14 cellular contexts compared by ENCODE assay signal in genomic region chr7:134128829-134129228, GRCh38.
"Had no signal": no experiment of that assay in that cellular context is flagged by ENCODE, and none has a peak within 500 bp of the region (broad histone marks: within the 10 kb centered on the region; RNA-seq: fewer than 3 reads in every experiment).

No MANE protein-coding gene starts in this region.

- H3K4me1 ChIP-seq: prostate gland had no signal

- H3K9me3 ChIP-seq: left lung, prostate gland, right lobe of liver, upper lobe of right lung had no signal

- DNase-seq: activated CD4-positive, alpha-beta T cell treated with anti-CD3 and anti-CD28 coated beads for 48 hours; activated effector memory CD4-positive, alpha-beta T cell treated with anti-CD3 and anti-CD28 coated beads, Interleukin-2, amount 50 U/mL, for 16 hours; dermis blood vessel endothelial cell; endodermal cell; erythroblast; left lung; mesenchymal stem cell; occipital lobe; right lobe of liver; stimulated activated naive CD4-positive, alpha-beta T cell; upper lobe of right lung; WERI-Rb-1 had no signal

- H3K36me3 Mint-ChIP-seq: activated naive CD4-positive, alpha-beta T cell treated with anti-CD3 and anti-CD28 coated beads, Interleukin-2, amount 50 U/mL, for 72 hours had no signal

- H3K27ac Mint-ChIP-seq: activated naive CD4-positive, alpha-beta T cell treated with anti-CD3 and anti-CD28 coated beads, Interleukin-2, amount 50 U/mL, for 72 hours had no signal

- H3K9me3 Mint-ChIP-seq: activated naive CD4-positive, alpha-beta T cell treated with anti-CD3 and anti-CD28 coated beads, Interleukin-2, amount 50 U/mL, for 72 hours; endodermal cell had no signal

- H3K4me3 ChIP-seq: left lung, prostate gland, right lobe of liver, upper lobe of right lung had no signal

- H3K27ac ChIP-seq: prostate gland, right lobe of liver, upper lobe of right lung, WERI-Rb-1 had no signal

- H3K36me3 ChIP-seq: left lung, prostate gland, right lobe of liver, upper lobe of right lung, WERI-Rb-1 had no signal

- ATAC-seq: activated naive CD4-positive, alpha-beta T cell treated with anti-CD3 and anti-CD28 coated beads, Interleukin-2, amount 50 U/mL, for 72 hours; left lung; right lobe of liver; upper lobe of right lung had no signal

- H3K27me3 ChIP-seq: left lung, right lobe of liver, upper lobe of right lung had no signal
